ENCODE assay signal across 2 cellular contexts in genomic region chr10:77881636-77882035, GRCh38.
TF ChIP-seq lines count a peak whose summit lies in the region.

No MANE protein-coding gene starts in this region.

TF ChIP-seq in WTC11, 78 proteins besides CTCF, POLR2A, EP300 and RAD21 (continues in another document):
- TF ChIP-seq IRF2 (CRISPR knock-in tag; IDR thresholded peaks at IDR 0.05; ENCODE audit: borderline replicate concordance, low read depth) = no peak
- no peak for TF ChIP-seq ZNF423 (CRISPR knock-in tag; IDR thresholded peaks at IDR 0.05)
- no peak for TF ChIP-seq JAZF1 (CRISPR knock-in tag; IDR thresholded peaks at IDR 0.05)
- TF ChIP-seq EMX1 (CRISPR knock-in tag; IDR thresholded peaks at IDR 0.05) = no peak
- no peak for TF ChIP-seq ZNF281 (CRISPR knock-in tag; IDR thresholded peaks at IDR 0.05)
- no peak for TF ChIP-seq ATF3 (CRISPR knock-in tag; conservative IDR thresholded peaks at IDR 0.05)
- no peak for TF ChIP-seq FOXP4 (CRISPR knock-in tag; IDR thresholded peaks at IDR 0.05)
- no peak for TF ChIP-seq GRHL2 (CRISPR knock-in tag; IDR thresholded peaks at IDR 0.05; ENCODE audit: insufficient replicate concordance, severe bottlenecking)
- no peak for TF ChIP-seq ZNF396 (CRISPR knock-in tag; IDR thresholded peaks at IDR 0.05; ENCODE audit: borderline replicate concordance)
- no peak for TF ChIP-seq ZMAT4 (CRISPR knock-in tag; IDR thresholded peaks at IDR 0.05)
- no peak for TF ChIP-seq NR2C2 (CRISPR knock-in tag; IDR thresholded peaks at IDR 0.05)
- TF ChIP-seq ERG (CRISPR knock-in tag; IDR thresholded peaks at IDR 0.05) = no peak
- TF ChIP-seq E2F1 (CRISPR knock-in tag; IDR thresholded peaks at IDR 0.05) = no peak
- no peak for TF ChIP-seq PRRX2 (CRISPR knock-in tag; IDR thresholded peaks at IDR 0.05)

TF ChIP-seq in HepG2, 621 proteins besides CTCF, POLR2A, EP300 and RAD21:
- TF ChIP-seq TCF7 (IDR thresholded peaks at IDR 0.05; ENCODE audit: low read depth) (peak; percentile 29; the same call in 1 of the 2 replicates), FOSL2 (CRISPR knock-in tag; IDR thresholded peaks at IDR 0.05) (peak; percentile 69), CBX5 (CRISPR knock-in tag; IDR thresholded peaks at IDR 0.05; ENCODE audit: borderline replicate concordance) (no peak), NR2F6 (IDR thresholded peaks at IDR 0.05) (0 out of 2 replicates have a peak, but pooled peaks have one; percentile 29), NR2F6 (CRISPR knock-in tag; IDR thresholded peaks at IDR 0.05) (no peak), PATZ1 (CRISPR knock-in tag; IDR thresholded peaks at IDR 0.05) (0 out of 2 replicates have a peak, but pooled peaks have one; percentile 26), HIC2 (CRISPR knock-in tag; IDR thresholded peaks at IDR 0.05; ENCODE audit: low read depth) (peak; percentile 19; the same call in 1 of the 2 replicates), ZFP82 (CRISPR knock-in tag; IDR thresholded peaks at IDR 0.05; ENCODE audit: borderline replicate concordance) (no peak)
